Comparison of ENCODE assay signal across 8 cellular contexts in genomic region chr9:136799854-136800657, GRCh38. TPM values are rescaled to one million over a fixed set of nuclear protein-coding genes. Genes with fewer than 3 reads are reported as not detected.
DNase-seq lines count a peak whose midpoint lies in the region; ATAC-seq and TF ChIP-seq lines count a peak whose summit lies in the region.

No MANE protein-coding gene starts in this region.

- H3K23ac ChIP-seq in neuronal stem cell (ENCODE audit: low read depth, low read length, poor library complexity), result peak overlapping the region; percentile 97

- H3K9ac ChIP-seq in MM.1S (ENCODE audit: low read length) (peak overlapping the region; percentile 26; the same call in 1 of the 2 replicates), neuronal stem cell (ENCODE audit: low read depth, low read length, poor library complexity) (peak overlapping the region; percentile 86), stomach smooth muscle (ENCODE audit: low read length in 2 of 2) (no peak overlapping the region)

- H2AFZ ChIP-seq in MM.1S (ENCODE audit: low read length), result peak overlapping the region; percentile 62
- H2AFZ ChIP-seq in neuronal stem cell (ENCODE audit: low read length), result peak overlapping the region; percentile 89

- ATAC-seq in GM18498 (IDR thresholded peaks at IDR 0.05; ENCODE audit: unreplicated experiment), result peak; percentile 73

- no peaks in the 10 kb centered on the region for H3K79me1 ChIP-seq in neuronal stem cell (ENCODE audit: low read depth, low read length)

- peak overlapping the region; percentile 53 for H2BK5ac ChIP-seq in neuronal stem cell (ENCODE audit: low read length)

- peak overlapping the region; percentile 94 for H2BK12ac ChIP-seq in neuronal stem cell (ENCODE audit: low read length)

- H2BK15ac ChIP-seq in neuronal stem cell (ENCODE audit: low read length), result peak overlapping the region; percentile 85

- no peaks in the 10 kb centered on the region for H3K79me2 ChIP-seq in MM.1S (ENCODE audit: low read length)

- H3K9me3 ChIP-seq in MM.1S (replicated peaks; ENCODE audit: insufficient read depth, low read length), result no peaks in the 10 kb centered on the region
- H3K9me3 ChIP-seq in neuronal stem cell (replicated peaks in 1 of 2; ENCODE audit: control insufficient read depth in 2 of 2, insufficient read depth in 1 of 2, low read depth in 1 of 2, low read length in 2 of 2), result peaks cover 0 to 2% of the 10 kb centered on the region in 2 donors
- no peaks in the 10 kb centered on the region for H3K9me3 ChIP-seq in stomach smooth muscle (ENCODE audit: control insufficient read depth in 2 of 2, low read length in 2 of 2)

- H2BK120ac ChIP-seq in neuronal stem cell (ENCODE audit: low read depth, low read length), result no peak overlapping the region

- H3K27ac ChIP-seq in MM.1S (ENCODE audit: low read length) (peak overlapping the region; percentile 27; the same call in 1 of the 2 replicates), neuronal stem cell (replicated peaks; ENCODE audit: low read length) (no peak overlapping the region), stomach smooth muscle (ENCODE audit: low read length) (no peak overlapping the region)

- H3K36me3 ChIP-seq in MM.1S (replicated peaks; ENCODE audit: insufficient read depth, low read length), result no peaks in the 10 kb centered on the region
- peaks cover 0 to 8% of the 10 kb centered on the region in 2 donors for H3K36me3 ChIP-seq in neuronal stem cell (replicated peaks in 1 of 2; ENCODE audit: control insufficient read depth in 2 of 2, insufficient read depth in 2 of 2, low read length in 2 of 2)
- H3K36me3 ChIP-seq in stomach smooth muscle (ENCODE audit: control insufficient read depth in 2 of 2, insufficient read depth in 2 of 2, low read length in 2 of 2), result no peaks in the 10 kb centered on the region

- no peaks in the 10 kb centered on the region for H4K20me1 ChIP-seq in MM.1S (ENCODE audit: insufficient read depth, low read length)

- peak overlapping the region; percentile 89 for H3K14ac ChIP-seq in neuronal stem cell (ENCODE audit: low read length)

- peak overlapping the region; percentile 59 for H2AK5ac ChIP-seq in neuronal stem cell (ENCODE audit: low read depth, low read length)

- no peak overlapping the region for H3K4ac ChIP-seq in neuronal stem cell (ENCODE audit: low read length)

- peak overlapping the region; percentile 97 for H3K18ac ChIP-seq in neuronal stem cell (ENCODE audit: low read length)

- H3K27me3 ChIP-seq in MM.1S (replicated peaks; ENCODE audit: insufficient read depth, low read length) (no peaks in the 10 kb centered on the region; the same call in 1 of the 2 replicates), neuronal stem cell (ENCODE audit: control insufficient read depth in 3 of 3, insufficient read depth in 3 of 3, low read depth in 1 of 3, low read length in 3 of 3) (peaks cover 0 to 14% (median 5%) of the 10 kb centered on the region in 3 experiments), stomach smooth muscle (ENCODE audit: control insufficient read depth in 1 of 2, insufficient read depth in 2 of 2, low read length in 2 of 2) (peaks cover 50 to 51% of the 10 kb centered on the region in 2 donors)

- peaks cover 16% of the 10 kb centered on the region for H3K4me1 ChIP-seq in MM.1S (ENCODE audit: low read length)
- peaks cover 20 to 28% of the 10 kb centered on the region in 2 donors for H3K4me1 ChIP-seq in neuronal stem cell (ENCODE audit: control insufficient read depth in 2 of 2, insufficient read depth in 1 of 2, low read depth in 1 of 2, low read length in 2 of 2)
- H3K4me1 ChIP-seq in stomach smooth muscle (ENCODE audit: control insufficient read depth, insufficient read depth, low read length), result peaks cover 15% of the 10 kb centered on the region

- no peaks in the 10 kb centered on the region for H3K9me2 ChIP-seq in MM.1S (replicated peaks; ENCODE audit: insufficient read depth, low read length)

- no peak overlapping the region for H4K91ac ChIP-seq in neuronal stem cell (ENCODE audit: low read depth, low read length, poor library complexity)

- H3K4me2 ChIP-seq in MM.1S (ENCODE audit: low read depth, low read length) (peak overlapping the region; percentile 98), neuronal stem cell (ENCODE audit: insufficient read depth, low read length, poor library complexity, severe bottlenecking) (peak overlapping the region; percentile 94)

- WGBS in neuronal stem cell (ENCODE audit: extremely low coverage in 2 of 2, insufficient read length in 2 of 2, insufficient replicate concordance in 1 of 2), 2 donors, result no CpG with 5 or more reads among the region's 63 CpGs

- no peak overlapping the region for H4K8ac ChIP-seq in neuronal stem cell (ENCODE audit: low read depth, low read length)

- peak; percentile 91 for DNase-seq in MM.1S
- peak; percentile 23 for DNase-seq in SIG-M5 (lab: John Stamatoyannopoulos, UW)
- peak; percentile 90 for DNase-seq in activated T-helper 9 cell treated with anti-CD3 and anti-CD28 coated beads, Interleukin-2, amount 50 U/mL, for 16 hours (ENCODE audit: low read depth)
- DNase-seq in foreskin fibroblast, result peak in 1 of 2 donors; percentile 71
- peak; percentile 93 for DNase-seq in neuronal stem cell (ENCODE audit: low spot score)
- no peak for DNase-seq in superior temporal gyrus (ENCODE audit: extremely low spot score)

- TF ChIP-seq CTCF in MM.1S (IDR thresholded peaks at IDR 0.05; ENCODE audit: low read length), result no peak
- no peak for TF ChIP-seq CTCF in foreskin fibroblast (IDR thresholded peaks at IDR 0.05; ENCODE audit: low read depth, low read length)

- peaks cover 18% of the 10 kb centered on the region for H3F3A ChIP-seq in MM.1S (ENCODE audit: insufficient read depth, low read length)

- peak overlapping the region; percentile 56 for H3K4me3 ChIP-seq in MM.1S (ENCODE audit: low read length)
- peak overlapping the region; percentile 19 to 22 for H3K4me3 ChIP-seq in foreskin fibroblast (ENCODE audit: low read depth in 1 of 2, low read length in 2 of 2)
- peak overlapping the region; percentile 43 to 86 for H3K4me3 ChIP-seq in neuronal stem cell (ENCODE audit: low read length in 2 of 2)
- peak overlapping the region; percentile 22 to 62 for H3K4me3 ChIP-seq in stomach smooth muscle (ENCODE audit: low read length in 2 of 2)

RNA-seq across cellular contexts. Expression of gene CCDC183, which starts 3.9 kb away (rescaled TPM):
- polyA plus RNA-seq in neuronal stem cell (2013, experiment 1 of 2), result 2.7 TPM
- polyA plus RNA-seq in neuronal stem cell (2013, experiment 2 of 2), result 2.7 TPM

RNA-seq across cellular contexts. Expression of gene RABL6, which starts 7.7 kb away (rescaled TPM):
- 115 TPM for polyA plus RNA-seq in neuronal stem cell (2013, experiment 1 of 2)
- 112 TPM for polyA plus RNA-seq in neuronal stem cell (2013, experiment 2 of 2)

RNA-seq across cellular contexts. Expression of gene TMEM141, which starts 8.9 kb away (rescaled TPM):
- polyA plus RNA-seq in neuronal stem cell (2013, experiment 1 of 2), result 30.7 TPM
- 29.9 TPM for polyA plus RNA-seq in neuronal stem cell (2013, experiment 2 of 2)

RNA-seq across cellular contexts. Expression of gene LCN15, which starts 35.7 kb away (rescaled TPM):
- 0.03 TPM for polyA plus RNA-seq in neuronal stem cell (2013, experiment 1 of 2)
- 0.08 TPM for polyA plus RNA-seq in neuronal stem cell (2013, experiment 2 of 2)

RNA-seq across cellular contexts. Expression of gene LCN8, which starts 42.0 kb away (rescaled TPM):
- polyA plus RNA-seq in neuronal stem cell (2013, experiment 1 of 2), result not detected
- polyA plus RNA-seq in neuronal stem cell (2013, experiment 2 of 2), result not detected

Comparison
In these comparisons a context has a peak if more than half of its experiments do, and no peak if none do; other contexts are left out.
1. H3K9ac ChIP-seq: peak in MM.1S (single experiment) and neuronal stem cell (single experiment); none in stomach smooth muscle (0 of 2).
2. Peak in every context shown above with its lines, with median percentiles within 50 percentile points of each other: H3K4me3 ChIP-seq.